In genomic region chr10:75211007-75211735, GRCh38 we compare ENCODE assay signal across 8 cellular contexts. TPM values are rescaled to one million over a fixed set of nuclear protein-coding genes. Genes with fewer than 3 reads are reported as not detected.
DNase-seq lines count a peak whose midpoint lies in the region; ATAC-seq, FAIRE-seq and TF ChIP-seq lines count a peak whose summit lies in the region.

No MANE protein-coding gene starts in this region.

- 0% methylated on average over 37 of the region's 38 CpGs for WGBS in K562 (ENCODE audit: insufficient coverage, low coverage, missing lambda C conversion rate)

- peak overlapping the region; percentile 97 for H3K27ac ChIP-seq in K562 (ENCODE audit: extremely low read depth, low read depth, low read length)

- DNase-seq in ACHN: peak; percentile 62
- peak; percentile 37 to 86 (median 68) for DNase-seq in K562 (ENCODE audit: extremely low read depth in 1 of 4, low spot score in 3 of 4)
- no peak for DNase-seq in kidney epithelial cell (ENCODE audit: low read depth)
- peak; percentile 50 for DNase-seq in stimulated activated CD8-positive, alpha-beta memory T cell treated with anti-CD3 and anti-CD28 coated beads, Interleukin-4, amount 100 ng/mL, for 48 hours
- DNase-seq in SW 1271 (lab: John Stamatoyannopoulos, UW): no peak

- ATAC-seq in GM18498 (IDR thresholded peaks at IDR 0.05; ENCODE audit: unreplicated experiment) (peak; percentile 0), K562 (peak; percentile 70), GM21526 (IDR thresholded peaks at IDR 0.05; ENCODE audit: low FRiP score, unreplicated experiment) (no peak)

- POLR2A ChIA-PET in K562 (lab: Yijun Ruan, JAX): interaction anchor here (0.6 to 8.9 kb wide), 15 partner anchors 8 to 1715 kb away, joined by 3 to 74 read pairs (median 4); partner anchors contain the start of genes COMTD1 and SAMD8

- FAIRE-seq in K562 (lab: Jason Lieb, UNC): peak; percentile 65

- H3K4me1 ChIP-seq in K562 (replicated peaks in 1 of 2; ENCODE audit: control insufficient read depth in 2 of 2, insufficient read depth in 2 of 2, low read length in 2 of 2): peaks cover 35 to 40% of the 10 kb centered on the region in 2 experiments

- H3K27me3 ChIP-seq in K562 (ENCODE audit: control insufficient read depth in 2 of 2, insufficient read depth in 2 of 2, low read length in 2 of 2) (no peaks in the 10 kb centered on the region), kidney epithelial cell (ENCODE audit: control insufficient read depth, insufficient read depth, low read length) (no peaks in the 10 kb centered on the region)

- H3K36me3 ChIP-seq in K562 (ENCODE audit: control insufficient read depth, insufficient read depth, low read length) (peaks cover 49% of the 10 kb centered on the region), kidney epithelial cell (ENCODE audit: control insufficient read depth, insufficient read depth, low read length) (no peaks in the 10 kb centered on the region)

- H2AFZ ChIP-seq in K562 (ENCODE audit: low read depth, low read length): peak overlapping the region; percentile 97

- peaks cover 56% of the 10 kb centered on the region for H3K79me2 ChIP-seq in K562 (ENCODE audit: control insufficient read depth, insufficient read depth, low read length)

- no peak for TF ChIP-seq POLR2A in K562 (conservative IDR thresholded peaks at IDR 0.05)

- CTCF ChIA-PET in K562 (lab: Yijun Ruan, JAX; ENCODE audit: low intra/inter-chr PET ratio): interaction anchor here (0.5 to 0.8 kb wide), 2 partner anchors 11 to 23 kb away, joined by 3 read pairs; no protein-coding TSS in a partner anchor

- intact Hi-C loops in K562 (cut with micrococcal nuclease): loop anchor here (1.0 to 2.0 kb wide), 4 partner anchors 14 to 100 kb away; partner anchors contain the start of gene SAMD8

- TF ChIP-seq CTCF in K562 (IDR thresholded peaks at IDR 0.05 in 2 of 3, conservative IDR thresholded peaks at IDR 0.05 in 1 of 3; ENCODE audit: insufficient read depth in 2 of 3, low read depth in 1 of 3, low read length in 3 of 3) (no peak), kidney epithelial cell (IDR thresholded peaks at IDR 0.05; ENCODE audit: insufficient read depth, low read length, poor library complexity, severe bottlenecking) (no peak)

- peaks cover 11% of the 10 kb centered on the region; the same call in 1 of the 2 replicates for H4K20me1 ChIP-seq in K562 (replicated peaks; ENCODE audit: control insufficient read depth, insufficient read depth, low read length)

- H3K4me3 ChIP-seq in K562 (peak overlapping the region; percentile 97), kidney epithelial cell (ENCODE audit: low read depth, low read length) (peak overlapping the region; percentile 94)

- in situ Hi-C loops in ACHN (cut with HindIII; ENCODE audit: low pct_ligation_motif_present, low pct_unique_long_range_greater_than_20kb, low sequenced_read_pairs): no loop called here
- in situ Hi-C loops in K562 (cut with MboI): no loop called here

- H3K9me3 ChIP-seq in K562 (replicated peaks; ENCODE audit: control insufficient read depth, insufficient read depth, low read depth, low read length): no peaks in the 10 kb centered on the region

- TF ChIP-seq RAD21 in K562 (CRISPR knock-in tag; conservative IDR thresholded peaks at IDR 0.05 in 1 of 2, IDR thresholded peaks at IDR 0.05 in 1 of 2): no peak

- H3K9ac ChIP-seq in K562 (ENCODE audit: insufficient read depth in 1 of 2, low read depth in 2 of 2, low read length in 2 of 2): peak overlapping the region; percentile 93 to 98

- H3K9me1 ChIP-seq in K562 (ENCODE audit: control insufficient read depth, insufficient read depth, low read length): no peaks in the 10 kb centered on the region

- no TSS peak for BruUV-seq in K562 (replicated peaks; lab: Mats Ljungman, UMichigan)

- TF ChIP-seq EP300 in K562 (IDR thresholded peaks at IDR 0.05; ENCODE audit: low read length): no peak

- H3K4me2 ChIP-seq in K562 (ENCODE audit: insufficient read depth, low read length): peak overlapping the region; percentile 99

TF ChIP-seq in PFSK-1, 5 proteins besides CTCF, POLR2A, EP300 and RAD21 (continues in another document):
- peak; percentile 52; the same call in 1 of the 2 replicates for TF ChIP-seq SIN3A (IDR thresholded peaks at IDR 0.05; ENCODE audit: borderline replicate concordance, insufficient read depth, low read length)

TF ChIP-seq in K562, 482 proteins besides CTCF, POLR2A, EP300 and RAD21 (continues in another document):
- TF ChIP-seq GABPB2 (CRISPR knock-in tag; conservative IDR thresholded peaks at IDR 0.05) (no peak), RCOR1 (IDR thresholded peaks at IDR 0.05; ENCODE audit: borderline replicate concordance in 1 of 2, low read depth in 2 of 2, low read length in 2 of 2) (no peak), ZBED1 (IDR thresholded peaks at IDR 0.05) (no peak), TCFL5 (CRISPR knock-in tag; conservative IDR thresholded peaks at IDR 0.05) (no peak), DEAF1 (CRISPR knock-in tag; IDR thresholded peaks at IDR 0.05) (0 out of 2 replicates have a peak, but pooled peaks have one; percentile 8), SUPT5H (IDR thresholded peaks at IDR 0.05) (0 out of 2 replicates have a peak, but pooled peaks have one; percentile 8), ZFP36 (IDR thresholded peaks at IDR 0.05; ENCODE audit: low read depth, low read length, partially characterized antibody) (peak; percentile 38), MXI1 (IDR thresholded peaks at IDR 0.05; ENCODE audit: low read depth, low read length) (0 out of 2 replicates have a peak, but pooled peaks have one; percentile 39), HDAC2 (IDR thresholded peaks at IDR 0.05) (0 out of 2 replicates have a peak, but pooled peaks have one; percentile 55), ZNF263 (CRISPR knock-in tag; IDR thresholded peaks at IDR 0.05; ENCODE audit: borderline replicate concordance) (peak; percentile 48; the same call in 1 of the 2 replicates), SIN3A (IDR thresholded peaks at IDR 0.05; ENCODE audit: borderline replicate concordance in 2 of 2, control insufficient read depth in 1 of 2, low read depth in 2 of 2, low read length in 2 of 2) (peak in 1 of 2 experiments; percentile 70; a peak in 1 of 4 replicates), POLR2AphosphoS5 (IDR thresholded peaks at IDR 0.05; ENCODE audit: control insufficient read depth, insufficient read depth, low read depth, low read length) (peak; percentile 37; the same call in 1 of the 2 replicates)

RNA-seq across cellular contexts. Expression of gene VDAC2, which starts 0.6 kb away (rescaled TPM):
- 333 TPM for polyA plus RNA-seq in PFSK-1 (2012; ENCODE audit: insufficient read length, low read depth)
- total RNA-seq in K562 (2011; cell fraction: chromatin; rRNA removed; ENCODE audit: low replicate concordance): 126 and 193 TPM in 2 replicates
- total RNA-seq in K562 (2011; cell fraction: nucleolus; rRNA removed): 95.3 and 108 TPM in 2 replicates
- 134 and 160 TPM in 2 replicates for total RNA-seq in K562 (2011; cell fraction: nucleoplasm; rRNA removed)
- total RNA-seq in K562 (2014; rRNA removed) (188 and 201 TPM in 2 replicates), K562 (2014; rRNA removed; fragmentation: Illumina TruSeq; extraction: Trizol) (450 and 500 TPM in 2 replicates), K562 (2015; rRNA removed; fragmentation: Illumina TruSeq; extraction: Trizol) (331 and 336 TPM in 2 replicates), K562 (2021) (398 and 422 TPM in 2 replicates), kidney epithelial cell (188 and 251 TPM in 2 replicates)
- polyA plus RNA-seq in K562 (2011; rRNA removed) (139 and 166 TPM in 2 replicates), K562 (2014; fragmentation: Illumina TruSeq; extraction: Trizol) (379 and 424 TPM in 2 replicates), K562 (2014; fragmentation: Nextera tagmentation; extraction: Ambion mirVana) (100 to 1,000 TPM; 208 to 250 TPM), K562 (2014; rRNA removed) (198 and 219 TPM in 2 replicates)
- 67.4 and 154 TPM in 2 replicates for polyA plus RNA-seq in K562 (2011; cell fraction: cytosol; rRNA removed)
- polyA plus RNA-seq in K562 (2011; cell fraction: nucleus; rRNA removed): 117 and 202 TPM in 2 replicates
- 354 and 375 TPM in 2 replicates for polyA plus RNA-seq in K562 (2012)
- polyA minus RNA-seq in K562 (2011; rRNA and poly(A)+ RNA removed): 177 and 198 TPM in 2 replicates
- 116 and 122 TPM in 2 replicates for polyA minus RNA-seq in K562 (2011; cell fraction: cytosol; rRNA and poly(A)+ RNA removed)
- polyA minus RNA-seq in K562 (2011; cell fraction: nucleus; rRNA and poly(A)+ RNA removed): 47.5 and 87.7 TPM in 2 replicates

RNA-seq across cellular contexts. Expression of gene COMTD1, which starts 24.6 kb away (rescaled TPM):
- polyA plus RNA-seq in PFSK-1 (2012; ENCODE audit: insufficient read length, low read depth): 60.5 TPM
- total RNA-seq in K562 (2011; cell fraction: chromatin; rRNA removed; ENCODE audit: low replicate concordance): 9.9 and 40.2 TPM in 2 replicates
- total RNA-seq in K562 (2011; cell fraction: nucleolus; rRNA removed): 75.5 and 100 TPM in 2 replicates
- total RNA-seq in K562 (2011; cell fraction: nucleoplasm; rRNA removed): 30.5 and 32.2 TPM in 2 replicates
- total RNA-seq in K562 (2014; rRNA removed) (112 and 115 TPM in 2 replicates), K562 (2014; rRNA removed; fragmentation: Illumina TruSeq; extraction: Trizol) (3.2 and 5.0 TPM in 2 replicates), K562 (2015; rRNA removed; fragmentation: Illumina TruSeq; extraction: Trizol) (18.5 and 21.3 TPM in 2 replicates), K562 (2021) (79.9 and 82.9 TPM in 2 replicates), kidney epithelial cell (22.0 and 35.9 TPM in 2 replicates)
- polyA plus RNA-seq in K562 (2011; rRNA removed) (13.7 and 19.5 TPM in 2 replicates), K562 (2014; fragmentation: Illumina TruSeq; extraction: Trizol) (4.0 and 11.3 TPM in 2 replicates), K562 (2014; fragmentation: Nextera tagmentation; extraction: Ambion mirVana) (1 to 10 TPM in 1 of 2 experiments, under 1 TPM in 1; 0.41 to 1.4 TPM), K562 (2014; rRNA removed) (89.4 and 98.3 TPM in 2 replicates)
- 22.6 and 106 TPM in 2 replicates for polyA plus RNA-seq in K562 (2011; cell fraction: cytosol; rRNA removed)
- polyA plus RNA-seq in K562 (2011; cell fraction: nucleus; rRNA removed): 73.7 and 157 TPM in 2 replicates
- 39.2 and 59.3 TPM in 2 replicates for polyA plus RNA-seq in K562 (2012)
- 1.0 and 2.8 TPM in 2 replicates for polyA minus RNA-seq in K562 (2011; rRNA and poly(A)+ RNA removed)
- polyA minus RNA-seq in K562 (2011; cell fraction: cytosol; rRNA and poly(A)+ RNA removed): 9.5 and 13.7 TPM in 2 replicates
- 17.2 and 17.6 TPM in 2 replicates for polyA minus RNA-seq in K562 (2011; cell fraction: nucleus; rRNA and poly(A)+ RNA removed)

Comparison
In these comparisons a context has a peak if more than half of its experiments do, and no peak if none do; other contexts are left out.
1. DNase-seq: peak in ACHN (single experiment), K562 (4 of 4) and stimulated activated CD8-positive, alpha-beta memory T cell treated with anti-CD3 and anti-CD28 coated beads, Interleukin-4, amount 100 ng/mL, for 48 hours (single experiment); none in kidney epithelial cell (single experiment) and SW 1271 (0 of 2).